Comparison of ENCODE assay signal across 8 cellular contexts in genomic region chr10:67884313-67884841, GRCh38. TPM values are rescaled to one million over a fixed set of nuclear protein-coding genes. Genes with fewer than 3 reads are reported as not detected.
A peak's percentile ranks its signal among the peaks of the same experiment; 100 is the strongest.
DNase-seq lines count a peak whose midpoint lies in the region; ATAC-seq, FAIRE-seq and TF ChIP-seq lines count a peak whose summit lies in the region.

Gene SIRT1, plus strand, starts transcription at chr10:67884656. Its CDS starts 66 bp downstream, at chr10:67884722.

- peak within 1 kb of the TSS; percentile 74 for H4K91ac ChIP-seq in trophoblast cell (ENCODE audit: low read depth, low read length)

- TF ChIP-seq POLR2A in GM12892 (IDR thresholded peaks at IDR 0.05; ENCODE audit: low read depth, low read length) (peak; percentile 97), tibial nerve (IDR thresholded peaks at IDR 0.05) (peak; percentile 68 to 90)

- H3K27ac ChIP-seq in cardiac muscle cell: peak within 1 kb of the TSS; percentile 96
- H3K27ac ChIP-seq in trophoblast cell (ENCODE audit: low read depth, low read length): peak within 1 kb of the TSS; percentile 95
- H3K27ac ChIP-seq in tibial nerve: peak within 1 kb of the TSS; percentile 91 to 98 (median 97)

- peak within 1 kb of the TSS; percentile 16 for H2BK120ac ChIP-seq in trophoblast cell (ENCODE audit: insufficient read depth, low read length, poor library complexity)

- H3K79me2 ChIP-seq in trophoblast cell (ENCODE audit: control insufficient read depth, insufficient read depth, low read length, poor library complexity): peaks cover 8% of the 10 kb centered on the region

- H3K36me3 ChIP-seq in adipocyte (ENCODE audit: control insufficient read depth, insufficient read depth, low read length, severe bottlenecking): peaks cover 24% of the 10 kb centered on the region
- H3K36me3 ChIP-seq in cardiac muscle cell: peaks cover 19% of the 10 kb centered on the region
- peaks cover 3 to 5% of the 10 kb centered on the region in 2 experiments for H3K36me3 ChIP-seq in trophoblast cell (ENCODE audit: control insufficient read depth in 1 of 2, insufficient read depth in 2 of 2, low read length in 2 of 2)
- peaks cover 0 to 27% (median 7%) of the 10 kb centered on the region in 3 donors for H3K36me3 ChIP-seq in tibial nerve

- TF ChIP-seq CTCF in cardiac muscle cell (IDR thresholded peaks at IDR 0.05; ENCODE audit: low read depth, low read length) (peak; percentile 3), tibial nerve (IDR thresholded peaks at IDR 0.05) (peak in 1 of 5 experiments; percentile 30)

- ATAC-seq in HG02798 (IDR thresholded peaks at IDR 0.05; ENCODE audit: poor library complexity, unreplicated experiment): peak; percentile 89

- peak within 1 kb of the TSS; percentile 60 for H3K14ac ChIP-seq in trophoblast cell (ENCODE audit: low read length)

- no CpG with 5 or more reads among the region's 62 CpGs for WGBS in trophoblast cell (ENCODE audit: extremely low coverage, insufficient coverage, insufficient read length)
- WGBS in tibial nerve, 2 donors: 0 to 1% methylated on average over 43 to 47 of the region's 62 CpGs

- H3K4me3 ChIP-seq in adipocyte (ENCODE audit: low read length): peak within 1 kb of the TSS; percentile 89
- peak within 1 kb of the TSS; percentile 60 for H3K4me3 ChIP-seq in cardiac muscle cell
- peak within 1 kb of the TSS; percentile 94 for H3K4me3 ChIP-seq in trophoblast cell (ENCODE audit: low read depth, low read length)
- peak within 1 kb of the TSS; percentile 59 to 96 (median 73) for H3K4me3 ChIP-seq in tibial nerve

- no peak within 1 kb of the TSS for H3K23ac ChIP-seq in trophoblast cell (ENCODE audit: low read length)

- peak within 1 kb of the TSS; percentile 39 for H4K12ac ChIP-seq in trophoblast cell (ENCODE audit: low read depth, low read length)

- H2BK12ac ChIP-seq in trophoblast cell (ENCODE audit: low read length): no peak within 1 kb of the TSS

- H4K8ac ChIP-seq in trophoblast cell (ENCODE audit: low read depth, low read length): peak within 1 kb of the TSS; percentile 69

- H3K18ac ChIP-seq in trophoblast cell (ENCODE audit: low read length): peak within 1 kb of the TSS; percentile 60

- H2AFZ ChIP-seq in trophoblast cell (ENCODE audit: insufficient read depth, low read length, poor library complexity): peak within 1 kb of the TSS; percentile 63

- H2AK5ac ChIP-seq in trophoblast cell (ENCODE audit: low read length): no peak within 1 kb of the TSS

- peaks cover 18% of the 10 kb centered on the region for H3K4me1 ChIP-seq in adipocyte (ENCODE audit: control insufficient read depth, insufficient read depth, low read length)
- H3K4me1 ChIP-seq in cardiac muscle cell (ENCODE audit: low read depth): peaks cover 3% of the 10 kb centered on the region
- H3K4me1 ChIP-seq in trophoblast cell (ENCODE audit: control insufficient read depth in 1 of 2, insufficient read depth in 2 of 2, low read length in 2 of 2): no peaks in the 10 kb centered on the region
- peaks cover 0 to 39% (median 15%) of the 10 kb centered on the region in 4 donors for H3K4me1 ChIP-seq in tibial nerve

- peak; percentile 92 for FAIRE-seq in GM12892 (lab: Jason Lieb, UNC)

- H3K79me1 ChIP-seq in trophoblast cell (ENCODE audit: low read length): peaks cover 7% of the 10 kb centered on the region

- peak; percentile 69 to 98 for TF ChIP-seq EP300 in tibial nerve (IDR thresholded peaks at IDR 0.05)

- peak within 1 kb of the TSS; percentile 95 for H3K4me2 ChIP-seq in trophoblast cell (ENCODE audit: low read length)

- H3K4ac ChIP-seq in trophoblast cell (ENCODE audit: low read depth, low read length): peak within 1 kb of the TSS; percentile 11

- DNase-seq in GM12892 (ENCODE audit: insufficient read length) (peak; percentile 80), NCI-H1417 treated with DMSO at 0.1 percent for 48 hours (lab: John Stamatoyannopoulos, UW) (peak; percentile 62), T follicular helper cell (ENCODE audit: low read depth) (peak; percentile 87), adipocyte (ENCODE audit: low read depth) (peak; percentile 98), cardiac muscle cell (ENCODE audit: low read depth in 1 of 2, low spot score in 1 of 2) (peak; percentile 99), trophoblast cell (peak; percentile 91), tibial nerve (ENCODE audit: low spot score in 2 of 2) (peak; percentile 96)

- peak within 1 kb of the TSS; percentile 82 for H3K9ac ChIP-seq in adipocyte (ENCODE audit: low read length)
- peak within 1 kb of the TSS; percentile 94 for H3K9ac ChIP-seq in trophoblast cell (ENCODE audit: low read length)

- H3K27me3 ChIP-seq in adipocyte (replicated peaks; ENCODE audit: control insufficient read depth, insufficient read depth, low read length) (no peaks in the 10 kb centered on the region), cardiac muscle cell (no peaks in the 10 kb centered on the region), trophoblast cell (ENCODE audit: insufficient read depth, low read length) (no peaks in the 10 kb centered on the region), tibial nerve (no peaks in the 10 kb centered on the region)

- no peaks in the 10 kb centered on the region for H3K9me3 ChIP-seq in adipocyte (ENCODE audit: control insufficient read depth, low read length)
- no peaks in the 10 kb centered on the region for H3K9me3 ChIP-seq in cardiac muscle cell (ENCODE audit: low read depth)
- no peaks in the 10 kb centered on the region for H3K9me3 ChIP-seq in trophoblast cell (ENCODE audit: insufficient read depth, low read depth, low read length)
- no peaks in the 10 kb centered on the region for H3K9me3 ChIP-seq in tibial nerve

- H2BK5ac ChIP-seq in trophoblast cell (ENCODE audit: low read depth, low read length, poor library complexity): peak within 1 kb of the TSS; percentile 80

RNA-seq across cellular contexts. Expression of gene SIRT1, which starts in this region (rescaled TPM):
- 8.4 TPM for polyA plus RNA-seq in GM12892 (2012; ENCODE audit: missing spikeins)
- total RNA-seq in cardiac muscle cell (12.7 and 17.4 TPM in 2 replicates), tibial nerve (10 to 100 TPM; 23.4 to 42.8 (median 35.3) TPM)
- 19.5 and 20.7 TPM in 2 replicates for polyA plus RNA-seq in cardiac muscle cell
- polyA plus RNA-seq in trophoblast cell (2013): 9.8 and 10.4 TPM in 2 replicates

Comparison
In these comparisons a context has a peak if more than half of its experiments do, and no peak if none do; other contexts are left out.
1. Peak in every context shown above with its lines: DNase-seq, ATAC-seq, H3K4me3 ChIP-seq and H3K27ac ChIP-seq.